ENCODE assay signal across 27 cellular contexts in genomic region chr10:85231534-85232270, GRCh38.
"Had no signal": no experiment of that assay in that cellular context is flagged by ENCODE, and none has a peak within 500 bp of the region (broad histone marks: within the 10 kb centered on the region; RNA-seq: fewer than 3 reads in every experiment).

No MANE protein-coding gene starts in this region.

- H3K27ac ChIP-seq: neural progenitor cell, ovary, parathyroid adenoma, psoas muscle, skin epidermis, spleen, stomach, thoracic aorta, tibial artery, transverse colon, upper lobe of right lung, uterus had no signal

- H2AFZ ChIP-seq: neural progenitor cell, parathyroid adenoma had no signal

- ATAC-seq: naive thymus-derived CD4-positive, alpha-beta T cell; natural killer cell; psoas muscle; right cardiac atrium; sciatic nerve; stimulated activated memory B cell treated with anti-CD40 and anti-IgM and Interleukin-4, amounts not matched to agents 10 μg/mL and 1 μg/mL and 100 μg/mL, for 72 hours; stimulated activated naive CD8-positive, alpha-beta T cell treated with anti-CD3 and anti-CD28 coated beads, Interleukin-15, Interleukin-2, amounts not matched to agents 100 U/mL and 50 U/mL, for 24 hours; upper lobe of right lung had no signal

- H3K4me1 ChIP-seq: neural progenitor cell, parathyroid adenoma, psoas muscle, spleen, stomach, tibial artery, transverse colon, upper lobe of right lung, uterus had no signal

- H3K36me3 ChIP-seq: neural progenitor cell, ovary, spleen, stomach, thoracic aorta, tibial artery, transverse colon, upper lobe of right lung, uterus had no signal

- H3K79me2 ChIP-seq: parathyroid adenoma had no signal

- H3K27me3 ChIP-seq: neural progenitor cell, ovary, spleen, stomach, tibial artery, transverse colon, upper lobe of right lung, uterus had no signal

- DNase-seq: naive thymus-derived CD4-positive, alpha-beta T cell; natural killer cell; occipital lobe; ovary; posterior cingulate gyrus; psoas muscle; right cardiac atrium; spleen; stimulated activated CD4-positive, alpha-beta T cell treated with anti-CD3 and anti-CD28 coated beads, Interleukin-12 subunit alpha, Interleukin-12 subunit beta, amount 100 ng/mL, for 4 hours; stimulated activated CD4-positive, alpha-beta T cell treated with anti-CD3 and anti-CD28 coated beads, Interleukin-1b, Interleukin-23, amount 100 ng/mL, for 48 hours; stimulated activated CD4-positive, alpha-beta T cell treated with anti-CD3 and anti-CD28 coated beads, Interleukin-4, amount 100 ng/mL, for 1 hour; stimulated activated CD4-positive, alpha-beta T cell treated with anti-CD3 and anti-CD28 coated beads, Interleukin-4, amount 100 ng/mL, for 4 hours; stimulated activated CD8-positive, alpha-beta memory T cell treated with anti-CD3 and anti-CD28 coated beads, Interleukin-4, amount 100 ng/mL, for 48 hours; stimulated activated naive CD4-positive, alpha-beta T cell; stimulated activated naive CD8-positive, alpha-beta T cell treated with anti-CD3 and anti-CD28 coated beads, Interleukin-15, Interleukin-2, amounts not matched to agents 100 U/mL and 50 U/mL, for 24 hours; stomach; tibial artery; transverse colon; upper lobe of right lung; uterus had no signal

- H3K9ac ChIP-seq: neural progenitor cell, parathyroid adenoma had no signal

- H3K9me3 ChIP-seq: ovary, psoas muscle, spleen, stomach, thoracic aorta, tibial artery, transverse colon, upper lobe of right lung, uterus had no signal

- H3K4me2 ChIP-seq: neural progenitor cell, smooth muscle cell had no signal

- H3K4me3 ChIP-seq: neural progenitor cell, ovary, psoas muscle, skin epidermis, smooth muscle cell, spleen, stomach, thoracic aorta, tibial artery, transverse colon, upper lobe of right lung, uterus had no signal
